38 cellular contexts compared by ENCODE assay signal in the genomic region with DNA sequence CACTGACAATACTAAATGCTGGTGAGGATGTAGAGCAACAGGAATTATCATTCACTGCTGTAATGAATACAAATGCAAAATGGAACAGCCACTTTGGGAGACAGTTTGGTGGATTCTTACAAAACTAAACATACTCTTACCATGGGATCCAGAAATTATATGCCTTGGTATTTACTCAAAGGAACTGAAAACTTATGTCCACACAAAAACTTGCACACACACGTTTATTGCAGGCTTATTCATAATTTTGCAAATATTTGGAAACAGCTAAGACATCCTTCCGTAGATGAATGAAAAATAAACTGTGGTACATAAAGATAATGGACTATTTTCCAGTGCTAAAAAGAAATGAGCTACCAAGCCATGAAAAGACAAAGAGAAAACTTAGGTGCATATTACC.
"Had no signal": no experiment of that assay in that cellular context is flagged by ENCODE, and none has a peak within 500 bp of the region (broad histone marks: within the 10 kb centered on the region; RNA-seq: fewer than 3 reads in every experiment).

No MANE protein-coding gene starts in this region.

- H3K27me3 ChIP-seq: adrenal gland, brain microvascular endothelial cell, breast epithelium, cardiac muscle cell had no signal

- H3K9me3 Mint-ChIP-seq: activated B cell treated with CpG ODN at 0.5 μM for 24 hours; activated CD4-positive, alpha-beta T cell treated with anti-CD3 and anti-CD28 coated beads, Interleukin-2, amount 10 ng/mL, durations not matched to agents 24 days and 14 days; activated naive CD4-positive, alpha-beta T cell treated with anti-CD3 and anti-CD28 coated beads, Interleukin-2, amount 50 U/mL, for 72 hours; activated naive CD8-positive, alpha-beta T cell treated with anti-CD3 and anti-CD28 coated beads for 36 hours; activated T-cell treated with anti-CD3 and anti-CD28 coated beads, Interleukin-2, amount 50 U/mL, for 4 hours; activated T-cell treated with anti-CD3 and anti-CD28 coated beads, Interleukin-2, amount 50 U/mL, for 72 hours; activated T-helper 1 cell treated with anti-CD3 and anti-CD28 coated beads, Interleukin-12 subunit alpha, Interleukin-12 subunit beta, Interleukin-2, Interleukin-4 antibody, amounts not matched to agents 30 ng/mL and 10 ng/mL and 1 ng/mL, durations not matched to agents 14 hours and 24 hours and 36 hours; activated T-helper 17 cell treated with anti-CD3 and anti-CD28 coated beads, Interleukin-2, amount 50 U/mL, for 72 hours; central memory CD8-positive, alpha-beta T cell; T-helper 1 cell treated with Interleukin-12 subunit alpha and Interleukin-12 subunit beta and Interleukin-4 antibody, amounts not matched to agents 30 μg/mL and 1 μg/mL, for 36 hours; T-helper 2 cell treated with Interferon-gamma antibody and Interleukin-4, amounts not matched to agents 5 μg/mL and 100 μg/mL, for 36 hours had no signal

- H3K4me1 ChIP-seq: adrenal gland, breast epithelium had no signal

- H3K4me1 Mint-ChIP-seq: activated B cell treated with CpG ODN at 0.5 μM for 24 hours; activated CD4-positive, alpha-beta T cell treated with anti-CD3 and anti-CD28 coated beads, Interleukin-2, amount 10 ng/mL, durations not matched to agents 24 days and 14 days; activated naive CD8-positive, alpha-beta T cell treated with anti-CD3 and anti-CD28 coated beads for 36 hours; activated T-helper 17 cell treated with anti-CD3 and anti-CD28 coated beads, Interleukin-2, amount 50 U/mL, for 72 hours; central memory CD8-positive, alpha-beta T cell had no signal

- H3K4me3 Mint-ChIP-seq: activated B cell treated with CpG ODN at 0.5 μM for 24 hours; activated CD4-positive, alpha-beta memory T cell treated with anti-CD3 and anti-CD28 coated beads for 36 hours; activated CD4-positive, alpha-beta T cell treated with anti-CD3 and anti-CD28 coated beads, Interleukin-2, amount 10 ng/mL, durations not matched to agents 24 days and 14 days; activated CD8-positive, alpha-beta T cell treated with anti-CD3 and anti-CD28 coated beads for 36 hours; activated naive CD4-positive, alpha-beta T cell treated with anti-CD3 and anti-CD28 coated beads for 36 hours; activated naive CD8-positive, alpha-beta T cell treated with anti-CD3 and anti-CD28 coated beads for 36 hours; activated T-cell treated with anti-CD3 and anti-CD28 coated beads, Interleukin-2, amount 50 U/mL, for 4 hours; activated T-cell treated with anti-CD3 and anti-CD28 coated beads, Interleukin-2, amount 50 U/mL, for 72 hours; activated T-helper 1 cell treated with anti-CD3 and anti-CD28 coated beads, Interleukin-12 subunit alpha, Interleukin-12 subunit beta, Interleukin-2, Interleukin-4 antibody, amounts not matched to agents 30 ng/mL and 10 ng/mL and 1 ng/mL, durations not matched to agents 14 hours and 24 hours and 36 hours; activated T-helper 17 cell treated with anti-CD3 and anti-CD28 coated beads, Interleukin-2, amount 50 U/mL, for 72 hours; central memory CD8-positive, alpha-beta T cell; T-helper 1 cell treated with Interleukin-12 subunit alpha and Interleukin-12 subunit beta and Interleukin-4 antibody, amounts not matched to agents 30 μg/mL and 1 μg/mL, for 36 hours; T-helper 2 cell treated with Interferon-gamma antibody and Interleukin-4, amounts not matched to agents 5 μg/mL and 100 μg/mL, for 36 hours had no signal

- ATAC-seq: activated CD8-positive, alpha-beta T cell treated with anti-CD3 and anti-CD28 coated beads for 36 hours; activated naive CD4-positive, alpha-beta T cell treated with anti-CD3 and anti-CD28 coated beads, Interleukin-2, amount 50 U/mL, for 72 hours; activated T-cell treated with anti-CD3 and anti-CD28 coated beads, Interleukin-2, amount 50 U/mL, for 4 hours; activated T-cell treated with anti-CD3 and anti-CD28 coated beads, Interleukin-2, amount 50 U/mL, for 72 hours; activated T-helper 17 cell treated with anti-CD3 and anti-CD28 coated beads, Interleukin-2, amount 50 U/mL, for 72 hours had no signal

- H3K36me3 ChIP-seq: adrenal gland, brain microvascular endothelial cell, breast epithelium, cardiac muscle cell had no signal

- H3K9me3 ChIP-seq: adrenal gland, breast epithelium had no signal

- H3K4me3 ChIP-seq: adrenal gland, breast epithelium, cardiac muscle cell had no signal

- H3K27ac Mint-ChIP-seq: activated B cell treated with CpG ODN at 0.5 μM for 24 hours; activated CD4-positive, alpha-beta memory T cell treated with anti-CD3 and anti-CD28 coated beads for 36 hours; activated CD4-positive, alpha-beta T cell treated with anti-CD3 and anti-CD28 coated beads, Interleukin-2, amount 10 ng/mL, durations not matched to agents 24 days and 14 days; activated CD8-positive, alpha-beta T cell treated with anti-CD3 and anti-CD28 coated beads for 36 hours; activated naive CD4-positive, alpha-beta T cell treated with anti-CD3 and anti-CD28 coated beads for 36 hours; activated naive CD4-positive, alpha-beta T cell treated with anti-CD3 and anti-CD28 coated beads, Interleukin-2, amount 50 U/mL, for 72 hours; activated naive CD8-positive, alpha-beta T cell treated with anti-CD3 and anti-CD28 coated beads for 36 hours; activated T-cell treated with anti-CD3 and anti-CD28 coated beads, Interleukin-2, amount 50 U/mL, for 72 hours; activated T-helper 1 cell treated with anti-CD3 and anti-CD28 coated beads, Interleukin-12 subunit alpha, Interleukin-12 subunit beta, Interleukin-2, Interleukin-4 antibody, amounts not matched to agents 30 ng/mL and 10 ng/mL and 1 ng/mL, durations not matched to agents 14 hours and 24 hours and 36 hours; activated T-helper 17 cell treated with anti-CD3 and anti-CD28 coated beads, Interleukin-2, amount 50 U/mL, for 72 hours; T-helper 1 cell treated with Interleukin-12 subunit alpha and Interleukin-12 subunit beta and Interleukin-4 antibody, amounts not matched to agents 30 μg/mL and 1 μg/mL, for 36 hours; T-helper 2 cell treated with Interferon-gamma antibody and Interleukin-4, amounts not matched to agents 5 μg/mL and 100 μg/mL, for 36 hours had no signal

- FAIRE-seq: TTC549 had no signal

- DNase-seq: activated B cell treated with CpG ODN at 0.5 μM for 24 hours; activated CD4-positive, alpha-beta memory T cell treated with anti-CD3 and anti-CD28 coated beads for 36 hours; activated CD4-positive, alpha-beta T cell treated with anti-CD3 and anti-CD28 coated beads for 4 hours; activated CD4-positive, alpha-beta T cell treated with anti-CD3 and anti-CD28 coated beads, Interleukin-2, amount 10 ng/mL, durations not matched to agents 24 days and 14 days; activated CD4-positive, alpha-beta T cell treated with anti-CD3 and anti-CD28 coated beads, Interleukin-2, amount 50 U/mL, for 1 hour; activated CD4-positive, alpha-beta T cell treated with anti-CD3 and anti-CD28 coated beads, Interleukin-2, amount 50 U/mL, for 4 hours; activated CD4-positive, CD25-positive, alpha-beta regulatory T cell treated with anti-CD3 and anti-CD28 coated beads, Interleukin-2, amount 50 U/mL, for 72 hours; activated CD8-positive, alpha-beta memory T cell treated with anti-CD3 and anti-CD28 coated beads, Interleukin-2, amount 50 U/mL, for 4 hours; activated CD8-positive, alpha-beta T cell treated with anti-CD3 and anti-CD28 coated beads for 36 hours; activated effector memory CD4-positive, alpha-beta T cell treated with anti-CD3 and anti-CD28 coated beads, Interleukin-2, amount 50 U/mL, for 16 hours; activated gamma-delta T cell treated with Interleukin-2 at 50 U/mL for 16 hours; activated naive CD4-positive, alpha-beta T cell; activated naive CD4-positive, alpha-beta T cell treated with anti-CD3 and anti-CD28 coated beads for 36 hours; activated naive CD4-positive, alpha-beta T cell treated with anti-CD3 and anti-CD28 coated beads, Interleukin-2, amount 50 U/mL, for 16 hours; activated naive CD8-positive, alpha-beta T cell treated with anti-CD3 and anti-CD28 coated beads for 36 hours; activated T-cell treated with anti-CD3 and anti-CD28 coated beads for 4 hours; activated T-cell treated with anti-CD3 and anti-CD28 coated beads, Interleukin-2, amount 50 U/mL, for 1 hour; activated T-cell treated with anti-CD3 and anti-CD28 coated beads, Interleukin-2, amount 50 U/mL, for 4 hours; activated T-cell treated with anti-CD3 and anti-CD28 coated beads, Interleukin-2, amount 50 U/mL, for 72 hours; adrenal gland; amniotic stem cell; aorta; brain microvascular endothelial cell; caudate nucleus; cerebellar nuclear complex; T-helper 1 cell; T-helper 2 cell; T-helper 9 cell had no signal

- H3K36me3 Mint-ChIP-seq: activated naive CD4-positive, alpha-beta T cell treated with anti-CD3 and anti-CD28 coated beads, Interleukin-2, amount 50 U/mL, for 72 hours had no signal

- H3K27ac ChIP-seq: adrenal gland, brain microvascular endothelial cell, breast epithelium, cardiac muscle cell, VCaP had no signal

- H3K27me3 Mint-ChIP-seq: activated B cell treated with CpG ODN at 0.5 μM for 24 hours; activated CD4-positive, alpha-beta memory T cell treated with anti-CD3 and anti-CD28 coated beads for 36 hours; activated CD8-positive, alpha-beta T cell treated with anti-CD3 and anti-CD28 coated beads for 36 hours; activated naive CD8-positive, alpha-beta T cell treated with anti-CD3 and anti-CD28 coated beads for 36 hours; activated T-helper 17 cell treated with anti-CD3 and anti-CD28 coated beads, Interleukin-2, amount 50 U/mL, for 72 hours; central memory CD8-positive, alpha-beta T cell had no signal
